Comparison of ENCODE assay signal across 21 cellular contexts in genomic region chr5:2697446-2698200, GRCh38. TPM values are rescaled to one million over a fixed set of nuclear protein-coding genes. Genes with fewer than 3 reads are reported as not detected.
"Had no signal": no experiment of that assay in that cellular context is flagged by ENCODE, and none has a peak within 500 bp of the region (broad histone marks: within the 10 kb centered on the region; RNA-seq: fewer than 3 reads in every experiment).

No MANE protein-coding gene starts in this region.

- H3K4me1 Mint-ChIP-seq: endodermal cell; memory B cell; mesothelial cell of epicardium; natural killer cell; stimulated activated naive B cell treated with anti-CD40 and anti-IgM and Interleukin-4, amounts not matched to agents 10 μg/mL and 1 μg/mL and 100 μg/mL, for 72 hours; stimulated activated naive CD8-positive, alpha-beta T cell treated with anti-CD3 and anti-CD28 coated beads, Interleukin-15, amount 100 ng/mL, for 72 hours had no signal

- H3K4me2 ChIP-seq: smooth muscle cell had no signal

- H3K4me3 Mint-ChIP-seq: endodermal cell; memory B cell; mesothelial cell of epicardium; natural killer cell; neural crest cell; stimulated activated naive B cell treated with anti-CD40 and anti-IgM and Interleukin-4, amounts not matched to agents 10 μg/mL and 1 μg/mL and 100 μg/mL, for 72 hours; stimulated activated naive CD8-positive, alpha-beta T cell treated with anti-CD3 and anti-CD28 coated beads, Interleukin-15, amount 100 ng/mL, for 72 hours had no signal

- H3K36me3 Mint-ChIP-seq: memory B cell; mesothelial cell of epicardium; natural killer cell; stimulated activated naive B cell treated with anti-CD40 and anti-IgM and Interleukin-4, amounts not matched to agents 10 μg/mL and 1 μg/mL and 100 μg/mL, for 72 hours had no signal

- H3K27ac Mint-ChIP-seq: endodermal cell; memory B cell; mesothelial cell of epicardium; natural killer cell; progenitor cell of endocrine pancreas; stimulated activated naive B cell treated with anti-CD40 and anti-IgM and Interleukin-4, amounts not matched to agents 10 μg/mL and 1 μg/mL and 100 μg/mL, for 72 hours; stimulated activated naive CD8-positive, alpha-beta T cell treated with anti-CD3 and anti-CD28 coated beads, Interleukin-15, amount 100 ng/mL, for 72 hours had no signal

- H3K9me3 ChIP-seq: gastrocnemius medialis, left lung, lower lobe of right lung, pancreas, testis, tibial nerve had no signal

- DNase-seq: effector CD4-positive, alpha-beta T cell; endodermal cell; erythroblast; gastrocnemius medialis; left lung; lower lobe of right lung; natural killer cell; nucleus accumbens; pancreas; right cardiac atrium; stimulated activated CD4-positive, alpha-beta T cell treated with anti-CD3 and anti-CD28 coated beads, Interleukin-4, amount 100 ng/mL, for 24 hours; stimulated activated naive B cell treated with anti-CD40 and anti-IgM and Interleukin-4, amounts not matched to agents 10 μg/mL and 1 μg/mL and 100 μg/mL, for 72 hours; stimulated activated naive CD8-positive, alpha-beta T cell treated with anti-CD3 and anti-CD28 coated beads, Interleukin-15, amount 100 ng/mL, for 72 hours; testis had no signal

- ATAC-seq: gastrocnemius medialis; left lung; lower lobe of right lung; natural killer cell; pancreas; right cardiac atrium; stimulated activated naive B cell treated with anti-CD40 and anti-IgM and Interleukin-4, amounts not matched to agents 10 μg/mL and 1 μg/mL and 100 μg/mL, for 72 hours; stimulated activated naive CD8-positive, alpha-beta T cell treated with anti-CD3 and anti-CD28 coated beads, Interleukin-15, amount 100 ng/mL, for 72 hours had no signal

- H3K36me3 ChIP-seq: gastrocnemius medialis, left lung, lower lobe of right lung, pancreas, tibial nerve had no signal

- H3K27me3 Mint-ChIP-seq: memory B cell; stimulated activated naive B cell treated with anti-CD40 and anti-IgM and Interleukin-4, amounts not matched to agents 10 μg/mL and 1 μg/mL and 100 μg/mL, for 72 hours; stimulated activated naive CD8-positive, alpha-beta T cell treated with anti-CD3 and anti-CD28 coated beads, Interleukin-15, amount 100 ng/mL, for 72 hours had no signal

- H3K27me3 ChIP-seq: gastrocnemius medialis, pancreas, testis, tibial nerve had no signal

- H3K4me3 ChIP-seq: gastrocnemius medialis, left lung, lower lobe of right lung, pancreas, smooth muscle cell, testis, tibial nerve had no signal

- H3K27ac ChIP-seq: gastrocnemius medialis, left lung, lower lobe of right lung, pancreas, testis, tibial nerve had no signal

- H3K4me1 ChIP-seq: gastrocnemius medialis, left lung, lower lobe of right lung, pancreas, testis, tibial nerve had no signal

RNA-seq across cellular contexts. Expression of gene IRX2, which starts 53.9 kb away (rescaled TPM):
- total RNA-seq: endothelial cell of umbilical vein, natural killer cell, tibial nerve had no signal
